18 cellular contexts compared by ENCODE assay signal in genomic region chr13:109288151-109288709, GRCh38.
DNase-seq lines count a peak whose midpoint lies in the region; ATAC-seq and TF ChIP-seq lines count a peak whose summit lies in the region.
"Had no signal": no experiment of that assay in that cellular context is flagged by ENCODE, and none has a peak within 500 bp of the region (broad histone marks: within the 10 kb centered on the region; RNA-seq: fewer than 3 reads in every experiment).

No MANE protein-coding gene starts in this region.

- no peaks in the 10 kb centered on the region for H3K9me3 ChIP-seq in left ventricle myocardium inferior (replicated peaks)
- no peaks in the 10 kb centered on the region for H3K9me3 ChIP-seq in adipocyte (ENCODE audit: control insufficient read depth, low read length)
- H3K9me3 ChIP-seq in colonic mucosa: no peaks in the 10 kb centered on the region
- H3K9me3 ChIP-seq: Caco-2 had no signal

- peak overlapping the region; percentile 26 for H3K9ac ChIP-seq in adipocyte (ENCODE audit: low read length)
- H3K9ac ChIP-seq in colonic mucosa (ENCODE audit: low read depth in 2 of 2, low read length in 2 of 2): no peak overlapping the region

- intact Hi-C loops in left ventricle myocardium superior (cut with micrococcal nuclease) (no loop called here), left ventricle myocardium inferior (cut with micrococcal nuclease) (no loop called here), colonic mucosa (cut with DNase I) (no loop called here)

- no peak for TF ChIP-seq CTCF in left ventricle myocardium inferior (IDR thresholded peaks at IDR 0.05; ENCODE audit: borderline replicate concordance)
- TF ChIP-seq CTCF in colonic mucosa (IDR thresholded peaks at IDR 0.05): no peak

- H3K27me3 ChIP-seq in left ventricle myocardium inferior (ENCODE audit: low read depth) (no peaks in the 10 kb centered on the region), adipocyte (replicated peaks; ENCODE audit: control insufficient read depth, insufficient read depth, low read length) (no peaks in the 10 kb centered on the region), colonic mucosa (no peaks in the 10 kb centered on the region)

- H3K27ac ChIP-seq in left ventricle myocardium inferior (replicated peaks) (no peak overlapping the region), colonic mucosa (no peak overlapping the region)
- H3K27ac ChIP-seq: C4-2B had no signal

- peaks cover 8% of the 10 kb centered on the region for H3K4me1 ChIP-seq in left ventricle myocardium inferior
- H3K4me1 ChIP-seq in adipocyte (ENCODE audit: control insufficient read depth, insufficient read depth, low read length): peaks cover 6% of the 10 kb centered on the region
- no peaks in the 10 kb centered on the region for H3K4me1 ChIP-seq in colonic mucosa
- H3K4me1 ChIP-seq: Caco-2 had no signal

- H3K4me3 ChIP-seq in left ventricle myocardium inferior (no peak overlapping the region), adipocyte (ENCODE audit: low read length) (no peak overlapping the region), colonic mucosa (no peak overlapping the region)

- DNase-seq in left ventricle myocardium superior: no peak
- no peak for DNase-seq in left ventricle myocardium inferior
- peak; percentile 20 for DNase-seq in adipocyte (ENCODE audit: low read depth)
- peak; percentile 29 for DNase-seq in fibroblast of gingiva (ENCODE audit: low read depth)
- peak; percentile 30 for DNase-seq in pons (ENCODE audit: low spot score)
- no peak for DNase-seq in colonic mucosa
- DNase-seq: Caco-2; DMS153; EL; NCI-H1105 treated with DMSO at 0.1 percent for 48 hours; NCI-H1694 treated with DMSO at 0.1 percent for 48 hours; NCI-H446; NCI-H69; NK-92 treated with Interleukin-12 subunit alpha and Interleukin-12 subunit beta, amount 100 ng/mL, for 24 hours; SIG-M5 had no signal

- H3K36me3 ChIP-seq in left ventricle myocardium inferior (no peaks in the 10 kb centered on the region), adipocyte (ENCODE audit: control insufficient read depth, insufficient read depth, low read length, severe bottlenecking) (no peaks in the 10 kb centered on the region), colonic mucosa (no peaks in the 10 kb centered on the region)

- peak; percentile 27 for ATAC-seq in left ventricle myocardium superior
- ATAC-seq in GM21576 (IDR thresholded peaks at IDR 0.05; ENCODE audit: unreplicated experiment): no peak
- no peak for ATAC-seq in HG02678 (IDR thresholded peaks at IDR 0.05; ENCODE audit: unreplicated experiment)

Comparison
In these comparisons a context has a peak if more than half of its experiments do, and no peak if none do; other contexts are left out.
1. DNase-seq: peak in adipocyte (single experiment), fibroblast of gingiva (single experiment) and pons (single experiment); none in left ventricle myocardium superior (single experiment), left ventricle myocardium inferior (single experiment) and colonic mucosa (single experiment).